In the genomic region with DNA sequence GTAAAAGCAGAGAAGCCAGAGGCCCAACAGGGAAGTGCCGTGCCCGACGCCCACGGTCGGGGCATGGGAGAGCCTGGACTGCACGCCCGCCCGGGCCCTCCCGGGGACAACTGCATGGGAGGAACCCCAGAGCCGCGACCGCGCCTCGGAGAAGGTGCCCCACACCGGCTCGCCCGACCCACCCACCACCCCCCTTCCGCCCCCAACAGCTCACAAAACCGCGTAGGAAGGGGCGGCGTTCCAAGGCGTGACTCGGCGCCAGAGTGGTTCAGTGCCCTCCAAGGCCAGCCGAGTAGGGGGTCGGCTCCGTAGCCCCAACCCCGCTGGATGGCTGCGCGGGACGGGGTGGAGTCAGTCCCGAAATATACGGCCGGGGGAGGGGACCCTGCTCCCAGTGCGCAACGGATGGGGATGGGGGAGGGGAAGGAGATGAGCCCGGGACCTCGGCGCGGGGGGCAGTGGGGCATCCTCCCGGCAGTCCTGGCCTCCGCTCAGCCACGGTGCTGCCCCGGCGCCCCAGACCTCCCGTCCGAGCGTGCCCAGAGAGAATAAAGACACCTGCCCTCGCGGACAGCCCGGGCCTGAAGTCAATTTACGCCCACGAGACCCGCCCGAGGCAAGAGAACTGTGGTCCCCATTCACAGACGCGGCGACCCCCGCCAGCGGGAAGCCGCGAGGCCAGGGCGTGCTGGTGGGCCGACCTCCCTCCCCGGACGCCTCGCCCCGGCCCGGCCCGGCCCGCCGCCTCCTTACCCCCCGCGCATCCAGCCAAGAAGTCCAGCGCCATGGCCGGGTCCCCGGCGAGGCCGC, we compare ENCODE assay signal across 8 cellular contexts. TPM values are rescaled to one million over a fixed set of nuclear protein-coding genes. Genes with fewer than 3 reads are reported as not detected.
DNase-seq lines count a peak whose midpoint lies in the region; ATAC-seq and TF ChIP-seq lines count a peak whose summit lies in the region.

No MANE protein-coding gene starts in this region.

- no peaks in the 10 kb centered on the region for H3K9me3 ChIP-seq in HUES6 (ENCODE audit: control insufficient read depth, insufficient read depth, low read depth, low read length)
- no peaks in the 10 kb centered on the region for H3K9me3 ChIP-seq in esophagus squamous epithelium
- no peaks in the 10 kb centered on the region for H3K9me3 ChIP-seq in neuron (ENCODE audit: low read length)
- no peaks in the 10 kb centered on the region for H3K9me3 ChIP-seq in vagina

- 0% methylated on average over 1 to 13 of the region's 80 CpGs for WGBS in esophagus squamous epithelium, 2 donors

- TF ChIP-seq CTCF in GM12864 (IDR thresholded peaks at IDR 0.05; ENCODE audit: low read depth, low read length, missing control alignments) (no peak), esophagus squamous epithelium (IDR thresholded peaks at IDR 0.05) (no peak), vagina (IDR thresholded peaks at IDR 0.05) (no peak)

- DNase-seq in GM12864 (ENCODE audit: low read depth) (no peak), esophagus squamous epithelium (lab: John Stamatoyannopoulos, UW) (no peak), vagina (ENCODE audit: extremely low spot score in 2 of 2) (no peak)
- peak; percentile 68 for DNase-seq in activated CD8-positive, alpha-beta memory T cell treated with anti-CD3 and anti-CD28 coated beads, Interleukin-2, amount 50 U/mL, for 4 hours

- ATAC-seq in HG03432 (IDR thresholded peaks at IDR 0.05; ENCODE audit: unreplicated experiment), result no peak
- ATAC-seq in GM18505 (IDR thresholded peaks at IDR 0.05; ENCODE audit: unreplicated experiment), result no peak

- H3K36me3 ChIP-seq in HUES6 (ENCODE audit: control insufficient read depth, insufficient read depth, low read length), result no peaks in the 10 kb centered on the region; the same call in 1 of the 2 replicates
- no peaks in the 10 kb centered on the region for H3K36me3 ChIP-seq in esophagus squamous epithelium
- no peaks in the 10 kb centered on the region for H3K36me3 ChIP-seq in neuron (ENCODE audit: insufficient read depth, low read length)
- H3K36me3 ChIP-seq in vagina, result no peaks in the 10 kb centered on the region

- H2AFZ ChIP-seq in neuron (ENCODE audit: low read depth, low read length), result peak overlapping the region; percentile 93

- no peak for TF ChIP-seq POLR2A in esophagus squamous epithelium (IDR thresholded peaks at IDR 0.05)
- no peak for TF ChIP-seq POLR2A in vagina (IDR thresholded peaks at IDR 0.05)
- no peak for TF ChIP-seq POLR2A in GM18505 (IDR thresholded peaks at IDR 0.05; ENCODE audit: borderline replicate concordance, extremely low read depth, insufficient read depth, insufficient read length)

- H3K27me3 ChIP-seq in HUES6 (ENCODE audit: control insufficient read depth, insufficient read depth, low read length), result no peaks in the 10 kb centered on the region
- no peaks in the 10 kb centered on the region for H3K27me3 ChIP-seq in esophagus squamous epithelium
- no peaks in the 10 kb centered on the region for H3K27me3 ChIP-seq in neuron (ENCODE audit: insufficient read depth, low read length)
- H3K27me3 ChIP-seq in vagina, result no peaks in the 10 kb centered on the region

- H3K27ac ChIP-seq in HUES6 (ENCODE audit: low read depth, low read length), result peak overlapping the region; percentile 78; the same call in 1 of the 2 replicates
- peak overlapping the region; percentile 86 to 96 (median 92) for H3K27ac ChIP-seq in esophagus squamous epithelium
- peak overlapping the region; percentile 85 for H3K27ac ChIP-seq in vagina

- H3K4me1 ChIP-seq in HUES6 (ENCODE audit: control insufficient read depth, insufficient read depth, low read length) (peaks cover 39% of the 10 kb centered on the region), esophagus squamous epithelium (peaks cover 27 to 78% (median 43%) of the 10 kb centered on the region in 3 donors), neuron (ENCODE audit: insufficient read depth, low read length) (peaks cover 29% of the 10 kb centered on the region), vagina (peaks cover 51% of the 10 kb centered on the region)

- H3K4me3 ChIP-seq in GM12864 (ENCODE audit: low read depth, low read length), result peak overlapping the region; percentile 66
- H3K4me3 ChIP-seq in HUES6 (ENCODE audit: low read depth, low read length), result peak overlapping the region; percentile 79
- H3K4me3 ChIP-seq in esophagus squamous epithelium, result peak overlapping the region; percentile 79 to 99 (median 90)
- H3K4me3 ChIP-seq in neuron (ENCODE audit: low read length), result peak overlapping the region; percentile 95
- peak overlapping the region; percentile 89 to 98 for H3K4me3 ChIP-seq in vagina

- intact Hi-C loops in esophagus squamous epithelium (cut with DNase I) (loop anchor here (2.0 to 10.0 kb wide), 2 partner anchors 23 to 69 kb away; partner anchors contain the start of gene WDR25), vagina (cut with DNase I) (loop anchor here (5.0 kb wide), 1 partner anchor 68 kb away; the partner anchor contains the start of gene YY1)

- peak overlapping the region; percentile 77 for H3K9ac ChIP-seq in HUES6 (ENCODE audit: low read length)

RNA-seq across cellular contexts. Expression of gene SLC25A29, which starts 0.6 kb away (rescaled TPM):
- total RNA-seq in esophagus squamous epithelium (10 to 100 TPM; 23.3 to 64.3 (median 55.6) TPM), vagina (58.9 TPM)

RNA-seq across cellular contexts. Expression of gene SLC25A47, which starts 17.5 kb away (rescaled TPM):
- total RNA-seq in esophagus squamous epithelium, result not detected
- total RNA-seq in vagina, result not detected
